ENCODE assay signal across 8 cellular contexts in the genomic region with DNA sequence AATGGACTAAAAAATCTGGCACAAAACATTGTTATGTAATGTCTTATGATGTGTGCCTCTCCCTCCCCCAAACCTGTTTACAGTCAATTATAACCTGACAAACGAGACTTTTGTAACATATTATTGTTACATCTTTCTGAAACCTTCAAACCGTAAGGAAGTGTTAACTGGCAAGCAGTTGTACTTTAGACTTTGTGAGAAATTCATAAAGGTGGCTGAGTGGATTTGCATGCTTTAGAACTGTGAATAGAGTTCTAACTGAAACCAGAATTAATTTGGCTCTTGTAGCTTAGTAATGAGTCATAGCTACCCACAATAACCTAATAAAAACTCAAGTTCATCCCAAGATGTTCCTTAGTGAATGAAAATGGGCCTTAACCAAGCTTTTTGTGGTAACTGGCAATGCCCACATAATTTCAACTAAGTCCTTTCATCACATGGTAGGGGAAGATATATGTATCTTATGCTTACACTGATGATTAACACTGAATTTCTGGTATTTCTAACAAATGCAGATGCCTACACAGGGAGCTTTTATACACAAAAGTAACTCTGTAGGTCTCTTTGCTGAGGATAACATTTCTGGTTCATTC. TPM values are rescaled to one million over a fixed set of nuclear protein-coding genes. Genes with fewer than 3 reads are reported as not detected.
A peak's percentile ranks its signal among the peaks of the same experiment; 100 is the strongest.
DNase-seq lines count a peak whose midpoint lies in the region; ATAC-seq and TF ChIP-seq lines count a peak whose summit lies in the region.

No MANE protein-coding gene starts in this region.

- peak overlapping the region; percentile 74 for H3K27ac Mint-ChIP-seq in activated T-cell treated with anti-CD3 and anti-CD28 coated beads, Interleukin-2, amount 50 U/mL, for 24 hours
- peak overlapping the region; percentile 57 for H3K27ac Mint-ChIP-seq in activated T-helper 2 cell treated with anti-CD3 and anti-CD28 coated beads, Interferon-gamma antibody, Interleukin-2, Interleukin-4, amounts not matched to agents 10 μg/mL and 5 μg/mL and 100 μg/mL, durations not matched to agents 14 hours and 24 hours and 36 hours

- no peak overlapping the region for H3K27ac ChIP-seq in osteoblast (ENCODE audit: low read depth, low read length)
- no peak overlapping the region for H3K27ac ChIP-seq in brain microvascular endothelial cell

- no peaks in the 10 kb centered on the region for H3K9me3 Mint-ChIP-seq in activated T-cell treated with anti-CD3 and anti-CD28 coated beads, Interleukin-2, amount 50 U/mL, for 24 hours
- no peaks in the 10 kb centered on the region for H3K9me3 Mint-ChIP-seq in activated T-helper 2 cell treated with anti-CD3 and anti-CD28 coated beads, Interferon-gamma antibody, Interleukin-2, Interleukin-4, amounts not matched to agents 10 μg/mL and 5 μg/mL and 100 μg/mL, durations not matched to agents 14 hours and 24 hours and 36 hours

- H3K79me2 ChIP-seq in osteoblast (ENCODE audit: insufficient read depth, low read length) = no peaks in the 10 kb centered on the region

- H3K4me1 Mint-ChIP-seq in activated T-cell treated with anti-CD3 and anti-CD28 coated beads, Interleukin-2, amount 50 U/mL, for 24 hours (ENCODE audit: low read depth) = peaks cover 49% of the 10 kb centered on the region
- H3K4me1 Mint-ChIP-seq in activated T-helper 2 cell treated with anti-CD3 and anti-CD28 coated beads, Interferon-gamma antibody, Interleukin-2, Interleukin-4, amounts not matched to agents 10 μg/mL and 5 μg/mL and 100 μg/mL, durations not matched to agents 14 hours and 24 hours and 36 hours (ENCODE audit: low read depth) = peaks cover 27% of the 10 kb centered on the region

- no peaks in the 10 kb centered on the region for H3K27me3 Mint-ChIP-seq in activated T-cell treated with anti-CD3 and anti-CD28 coated beads, Interleukin-2, amount 50 U/mL, for 24 hours
- no peaks in the 10 kb centered on the region for H3K27me3 Mint-ChIP-seq in activated T-helper 2 cell treated with anti-CD3 and anti-CD28 coated beads, Interferon-gamma antibody, Interleukin-2, Interleukin-4, amounts not matched to agents 10 μg/mL and 5 μg/mL and 100 μg/mL, durations not matched to agents 14 hours and 24 hours and 36 hours (ENCODE audit: low read depth)

- H3K4me3 ChIP-seq in osteoblast (ENCODE audit: insufficient read depth, low read length) (no peak overlapping the region), brain microvascular endothelial cell (ENCODE audit: low read depth, low read length) (no peak overlapping the region)

- peak; percentile 80 for ATAC-seq in HG02943 (IDR thresholded peaks at IDR 0.05; ENCODE audit: low read depth, unreplicated experiment)

- no peak overlapping the region for H3K4me2 ChIP-seq in osteoblast (ENCODE audit: insufficient read depth, low read length)

- H2AFZ ChIP-seq in osteoblast (ENCODE audit: low read length) = no peak overlapping the region

- intact Hi-C loops in activated T-helper 2 cell treated with anti-CD3 and anti-CD28 coated beads, Interferon-gamma antibody, Interleukin-2, Interleukin-4, amounts not matched to agents 10 μg/mL and 5 μg/mL and 100 μg/mL, durations not matched to agents 14 hours and 24 hours and 36 hours (cut with micrococcal nuclease) = loop anchor here (1.0 kb wide), 1 partner anchor 11 kb away; no protein-coding TSS in a partner anchor

- H3K27me3 ChIP-seq in osteoblast (ENCODE audit: insufficient read depth, low read length) (no peaks in the 10 kb centered on the region), brain microvascular endothelial cell (replicated peaks) (no peaks in the 10 kb centered on the region)

- H3K36me3 ChIP-seq in osteoblast (ENCODE audit: insufficient read depth, low read length) (no peaks in the 10 kb centered on the region), brain microvascular endothelial cell (replicated peaks) (peaks cover 7% of the 10 kb centered on the region)

- TF ChIP-seq CTCF in osteoblast (IDR thresholded peaks at IDR 0.05; ENCODE audit: extremely low read depth, low read depth, low read length) (no peak), brain microvascular endothelial cell (IDR thresholded peaks at IDR 0.05; ENCODE audit: low read depth, low read length, missing control alignments) (no peak)

- H4K20me1 ChIP-seq in osteoblast (ENCODE audit: insufficient read depth, low read length) = peaks cover 11% of the 10 kb centered on the region

- no peak for DNase-seq in activated T-cell treated with anti-CD3 and anti-CD28 coated beads, Interleukin-2, amount 50 U/mL, for 24 hours
- DNase-seq in activated T-cell treated with anti-CD3 and anti-CD28 coated beads, Interleukin-2, amount 50 U/mL, for 48 hours = no peak
- DNase-seq in activated T-helper 2 cell treated with anti-CD3 and anti-CD28 coated beads, Interferon-gamma antibody, Interleukin-2, Interleukin-4, amounts not matched to agents 10 μg/mL and 5 μg/mL and 100 μg/mL, durations not matched to agents 14 hours and 24 hours and 36 hours (ENCODE audit: low spot score) = no peak
- DNase-seq in osteoblast (ENCODE audit: insufficient read length, low spot score, missing footprints) (peak; percentile 42), SKM-1 (lab: John Stamatoyannopoulos, UW; ENCODE audit: unreplicated experiment) (no peak), brain microvascular endothelial cell (no peak), RKO (ENCODE audit: low spot score) (no peak)

- peaks cover 72% of the 10 kb centered on the region for H3K36me3 Mint-ChIP-seq in activated T-cell treated with anti-CD3 and anti-CD28 coated beads, Interleukin-2, amount 50 U/mL, for 24 hours (ENCODE audit: low read depth)
- peaks cover 57% of the 10 kb centered on the region for H3K36me3 Mint-ChIP-seq in activated T-helper 2 cell treated with anti-CD3 and anti-CD28 coated beads, Interferon-gamma antibody, Interleukin-2, Interleukin-4, amounts not matched to agents 10 μg/mL and 5 μg/mL and 100 μg/mL, durations not matched to agents 14 hours and 24 hours and 36 hours (ENCODE audit: low read depth)

- H3K4me3 Mint-ChIP-seq in activated T-cell treated with anti-CD3 and anti-CD28 coated beads, Interleukin-2, amount 50 U/mL, for 24 hours = no peak overlapping the region
- no peak overlapping the region for H3K4me3 Mint-ChIP-seq in activated T-helper 2 cell treated with anti-CD3 and anti-CD28 coated beads, Interferon-gamma antibody, Interleukin-2, Interleukin-4, amounts not matched to agents 10 μg/mL and 5 μg/mL and 100 μg/mL, durations not matched to agents 14 hours and 24 hours and 36 hours (ENCODE audit: low read depth)

- no peaks in the 10 kb centered on the region for H3K9me3 ChIP-seq in osteoblast (ENCODE audit: low read depth, low read length)

- H3K4me1 ChIP-seq in osteoblast (ENCODE audit: insufficient read depth, low read length) = peaks cover 13% of the 10 kb centered on the region

- in situ Hi-C loops in brain microvascular endothelial cell (cut with HindIII; ENCODE audit: low pct_ligation_motif_present, low sequenced_read_pairs) = no loop called here

RNA-seq across cellular contexts. Expression of gene RAD9B, which starts 29.7 kb away (rescaled TPM):
- 0.28 and 0.41 TPM in 2 replicates for total RNA-seq in activated T-helper 2 cell treated with anti-CD3 and anti-CD28 coated beads, Interferon-gamma antibody, Interleukin-2, Interleukin-4, amounts not matched to agents 10 μg/mL and 5 μg/mL and 100 μg/mL, durations not matched to agents 14 hours and 24 hours and 36 hours
- total RNA-seq in osteoblast = 0.36 and 0.59 TPM in 2 replicates

RNA-seq across cellular contexts. Expression of gene VPS29, which starts 29.9 kb away (rescaled TPM):
- total RNA-seq in activated T-helper 2 cell treated with anti-CD3 and anti-CD28 coated beads, Interferon-gamma antibody, Interleukin-2, Interleukin-4, amounts not matched to agents 10 μg/mL and 5 μg/mL and 100 μg/mL, durations not matched to agents 14 hours and 24 hours and 36 hours = 103 and 107 TPM in 2 replicates
- 51.4 and 54.8 TPM in 2 replicates for total RNA-seq in osteoblast

RNA-seq across cellular contexts. Expression of gene PPTC7, which starts 51.3 kb away (rescaled TPM):
- 41.7 and 42.4 TPM in 2 replicates for total RNA-seq in activated T-helper 2 cell treated with anti-CD3 and anti-CD28 coated beads, Interferon-gamma antibody, Interleukin-2, Interleukin-4, amounts not matched to agents 10 μg/mL and 5 μg/mL and 100 μg/mL, durations not matched to agents 14 hours and 24 hours and 36 hours
- 7.6 and 8.5 TPM in 2 replicates for total RNA-seq in osteoblast
